In the genomic region with DNA sequence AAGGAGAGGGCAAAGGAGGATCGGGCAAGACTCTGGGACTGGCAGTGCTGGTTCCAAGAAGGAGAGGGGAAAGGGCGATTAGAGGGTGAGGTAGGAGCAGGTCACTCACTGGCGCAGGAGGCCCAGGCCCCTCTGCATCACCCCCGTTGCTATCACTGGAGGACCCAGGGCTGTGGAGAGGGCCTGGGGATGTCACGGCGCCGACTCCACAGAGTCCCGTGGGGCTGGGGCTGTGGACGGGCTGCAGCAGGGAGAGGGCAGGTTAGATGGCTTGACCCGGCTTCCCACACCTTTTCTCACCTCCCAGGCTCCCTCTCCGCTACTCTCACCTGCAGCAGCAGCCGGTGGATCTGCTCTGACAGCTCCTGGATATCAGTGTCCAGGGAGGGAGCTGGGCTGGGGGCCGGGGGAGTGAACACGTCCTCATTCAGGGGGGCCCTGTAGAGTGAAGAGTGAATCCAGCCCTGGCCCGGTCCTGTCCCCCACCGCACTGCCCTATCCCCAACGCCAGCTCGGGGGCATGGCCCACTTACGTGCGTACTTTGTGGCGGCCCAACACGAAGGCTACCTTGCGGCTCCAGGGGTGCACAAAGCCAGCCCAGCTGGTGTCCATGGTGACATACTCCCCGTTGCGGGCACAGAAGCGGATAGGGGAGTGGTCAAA, we compare ENCODE assay signal across 18 cellular contexts. TPM values are rescaled to one million over a fixed set of nuclear protein-coding genes. Genes with fewer than 3 reads are reported as not detected.
A peak's percentile ranks its signal among the peaks of the same experiment; 100 is the strongest.
DNase-seq lines count a peak whose midpoint lies in the region; ATAC-seq and TF ChIP-seq lines count a peak whose summit lies in the region.
"Had no signal": no experiment of that assay in that cellular context is flagged by ENCODE, and none has a peak within 500 bp of the region (broad histone marks: within the 10 kb centered on the region; RNA-seq: fewer than 3 reads in every experiment).

No MANE protein-coding gene starts in this region.

- peaks cover 34% of the 10 kb centered on the region for H3K36me3 Mint-ChIP-seq in CD4-positive, CD25-positive, alpha-beta regulatory T cell
- H3K36me3 Mint-ChIP-seq in endodermal cell (ENCODE audit: low read depth), result peaks cover 48% of the 10 kb centered on the region

- no peak overlapping the region for H3K27ac ChIP-seq in CD4-positive, CD25-positive, alpha-beta regulatory T cell (ENCODE audit: insufficient read depth, low read length, poor library complexity, severe bottlenecking)
- H3K27ac ChIP-seq in endodermal cell (ENCODE audit: low read depth, low read length), result no peak overlapping the region
- peak overlapping the region; percentile 7 to 44 for H3K27ac ChIP-seq in prostate gland
- no peak overlapping the region for H3K27ac ChIP-seq in A673 (ENCODE audit: low read depth, low read length, poor library complexity, severe bottlenecking)

- peak overlapping the region in 3 of 4 donors; percentile 28 to 85 (median 77) for H3K4me3 Mint-ChIP-seq in CD4-positive, CD25-positive, alpha-beta regulatory T cell
- no peak overlapping the region for H3K4me3 Mint-ChIP-seq in endodermal cell
- H3K4me3 Mint-ChIP-seq: T-helper 1 cell treated with Interleukin-12 subunit alpha and Interleukin-12 subunit beta and Interleukin-4 antibody, amounts not matched to agents 30 μg/mL and 1 μg/mL, for 36 hours had no signal

- TF ChIP-seq POLR2A in prostate gland (IDR thresholded peaks at IDR 0.05), result no peak

- TF ChIP-seq CTCF in endodermal cell (conservative IDR thresholded peaks at IDR 0.05), result no peak
- TF ChIP-seq CTCF in prostate gland (IDR thresholded peaks at IDR 0.05), result no peak
- no peak for TF ChIP-seq CTCF in A673 (conservative IDR thresholded peaks at IDR 0.05; ENCODE audit: low read depth, low read length)

- H3K9me3 Mint-ChIP-seq in CD4-positive, CD25-positive, alpha-beta regulatory T cell, result peaks cover 0 to 3% (median 0%) of the 10 kb centered on the region in 7 donors
- H3K9me3 Mint-ChIP-seq in endodermal cell, result no peaks in the 10 kb centered on the region
- H3K9me3 Mint-ChIP-seq: T-helper 1 cell treated with Interleukin-12 subunit alpha and Interleukin-12 subunit beta and Interleukin-4 antibody, amounts not matched to agents 30 μg/mL and 1 μg/mL, for 36 hours had no signal

- WGBS in endodermal cell (ENCODE audit: insufficient coverage in 1 of 2, insufficient read length in 1 of 2), 2 experiments, result 93% methylated on average over 12 to 25 of the region's 26 CpGs
- WGBS in prostate gland, result 90% methylated on average over 26 of the region's 26 CpGs

- H3K9ac ChIP-seq in endodermal cell (ENCODE audit: extremely low read depth, low read length, poor library complexity, severe bottlenecking), result no peak overlapping the region

- H3K9me3 ChIP-seq in CD4-positive, CD25-positive, alpha-beta regulatory T cell (ENCODE audit: control insufficient read depth in 2 of 2, low read length in 2 of 2), result no peaks in the 10 kb centered on the region
- no peaks in the 10 kb centered on the region for H3K9me3 ChIP-seq in endodermal cell (ENCODE audit: control insufficient read depth, low read length)
- no peaks in the 10 kb centered on the region for H3K9me3 ChIP-seq in prostate gland
- H3K9me3 ChIP-seq in A673 (ENCODE audit: low read depth, low read length, poor library complexity, severe bottlenecking), result no peaks in the 10 kb centered on the region
- H3K9me3 ChIP-seq: BE2C had no signal

- POLR2A ChIA-PET in A673 (lab: Charles Lee; ENCODE audit: low non-redundant PET), result no interaction called here

- peaks cover 24% of the 10 kb centered on the region for H3K4me1 ChIP-seq in CD4-positive, CD25-positive, alpha-beta regulatory T cell (ENCODE audit: control insufficient read depth, insufficient read depth, low read length, poor library complexity, severe bottlenecking)
- H3K4me1 ChIP-seq in endodermal cell (ENCODE audit: control insufficient read depth, insufficient read depth, low read length) (no peaks in the 10 kb centered on the region), prostate gland (replicated peaks) (peaks cover 5% of the 10 kb centered on the region), A673 (ENCODE audit: insufficient read depth, low read length, poor library complexity, severe bottlenecking) (peaks cover 7% of the 10 kb centered on the region)
- H3K4me1 ChIP-seq: BE2C had no signal

- H3K27ac Mint-ChIP-seq in CD4-positive, CD25-positive, alpha-beta regulatory T cell, result peak overlapping the region in 1 of 3 donors; percentile 76
- peak overlapping the region; percentile 21 for H3K27ac Mint-ChIP-seq in endodermal cell
- H3K27ac Mint-ChIP-seq: T-helper 1 cell treated with Interleukin-12 subunit alpha and Interleukin-12 subunit beta and Interleukin-4 antibody, amounts not matched to agents 30 μg/mL and 1 μg/mL, for 36 hours had no signal

- no peak for ATAC-seq in CD4-positive, CD25-positive, alpha-beta regulatory T cell (ENCODE audit: low read depth in 2 of 2)
- ATAC-seq in HG03159 (IDR thresholded peaks at IDR 0.05; ENCODE audit: unreplicated experiment), result no peak

- no TSS peak for BruUV-seq in A673 (replicated peaks; lab: Mats Ljungman, UMichigan)

- DNase-seq in CD4-positive, CD25-positive, alpha-beta regulatory T cell, result no peak
- DNase-seq in H7 (peak; percentile 29), endodermal cell (no peak), prostate gland (ENCODE audit: low spot score) (no peak), A673 (ENCODE audit: low spot score) (no peak), SK-N-DZ (ENCODE audit: low spot score) (no peak)
- no peak for DNase-seq in effector CD8-positive, alpha-beta T cell (lab: John Stamatoyannopoulos, UW)
- DNase-seq: BE2C; kidney glomerular epithelial cell; NCI-H1417 treated with DMSO at 0.1 percent for 48 hours; NCI-H2227 treated with DMSO at 0.1 percent for 48 hours; NK-92 treated with Interleukin-12 subunit alpha and Interleukin-12 subunit beta, amount 100 ng/mL, for 24 hours had no signal

- CTCF ChIA-PET in A673 (lab: Charles Lee), result no interaction called here

- no peaks in the 10 kb centered on the region for H3K27me3 ChIP-seq in CD4-positive, CD25-positive, alpha-beta regulatory T cell (ENCODE audit: control insufficient read depth, insufficient read depth, low read length)
- H3K27me3 ChIP-seq in H7 (ENCODE audit: control insufficient read depth, insufficient read depth, low read length), result no peaks in the 10 kb centered on the region
- no peaks in the 10 kb centered on the region for H3K27me3 ChIP-seq in endodermal cell (ENCODE audit: control insufficient read depth, insufficient read depth, low read length, poor library complexity, severe bottlenecking)
- no peaks in the 10 kb centered on the region for H3K27me3 ChIP-seq in prostate gland (replicated peaks; ENCODE audit: insufficient read depth)
- H3K27me3 ChIP-seq in A673 (replicated peaks; ENCODE audit: insufficient read depth, low read depth, low read length, poor library complexity), result no peaks in the 10 kb centered on the region
- H3K27me3 ChIP-seq: BE2C had no signal

- peaks cover 64% of the 10 kb centered on the region for H3K36me3 ChIP-seq in CD4-positive, CD25-positive, alpha-beta regulatory T cell (ENCODE audit: control insufficient read depth, insufficient read depth, low read length)
- H3K36me3 ChIP-seq in H7 (replicated peaks; ENCODE audit: control insufficient read depth, insufficient read depth, low read length) (peaks cover 27% of the 10 kb centered on the region), endodermal cell (ENCODE audit: control insufficient read depth, insufficient read depth, low read length) (peaks cover 60% of the 10 kb centered on the region), prostate gland (peaks cover 71 to 85% of the 10 kb centered on the region in 2 donors), A673 (ENCODE audit: insufficient read depth, low read length, poor library complexity, severe bottlenecking) (peaks cover 68% of the 10 kb centered on the region)

- no peak overlapping the region for H3K4me3 ChIP-seq in CD4-positive, CD25-positive, alpha-beta regulatory T cell (ENCODE audit: low read depth, low read length)
- H3K4me3 ChIP-seq in H7 (ENCODE audit: insufficient read depth, low read depth, low read length), result no peak overlapping the region
- no peak overlapping the region for H3K4me3 ChIP-seq in endodermal cell (ENCODE audit: low read length)
- no peak overlapping the region for H3K4me3 ChIP-seq in prostate gland
- H3K4me3 ChIP-seq in A673 (ENCODE audit: low read depth, low read length, poor library complexity, severe bottlenecking), result no peak overlapping the region

- H3K27me3 Mint-ChIP-seq in CD4-positive, CD25-positive, alpha-beta regulatory T cell, result peaks cover 19% of the 10 kb centered on the region
- H3K27me3 Mint-ChIP-seq in endodermal cell (ENCODE audit: insufficient read depth), result no peaks in the 10 kb centered on the region

- H3K4me1 Mint-ChIP-seq in CD4-positive, CD25-positive, alpha-beta regulatory T cell, result peaks cover 0 to 32% (median 4%) of the 10 kb centered on the region in 4 donors
- H3K4me1 Mint-ChIP-seq in endodermal cell, result peaks cover 4% of the 10 kb centered on the region

- intact Hi-C loops in prostate gland (cut with DNase I) (no loop called here), A673 (cut with micrococcal nuclease; ENCODE audit: unreplicated experiment) (no loop called here)

RNA-seq across cellular contexts. Expression of gene PER1, which starts 4.9 kb away (rescaled TPM):
- total RNA-seq in CD4-positive, CD25-positive, alpha-beta regulatory T cell, result 1,740 TPM
- 1 to 10 TPM; 4.8 to 7.7 (median 6.2) TPM for polyA plus RNA-seq in CD4-positive, CD25-positive, alpha-beta regulatory T cell
- total RNA-seq in H7 (2014; rRNA removed; shearing (Covaris generic)), result 19.2 and 32.4 TPM in 2 replicates
- total RNA-seq in endodermal cell, result 10 to 100 TPM; 38.3 to 53.7 TPM
- 24.2 TPM for polyA plus RNA-seq in endodermal cell (2013, experiment 1 of 2)
- polyA plus RNA-seq in endodermal cell (2013, experiment 2 of 2), result 19.0 TPM
- total RNA-seq in prostate gland, result 100 to 1,000 TPM; 119 to 142 TPM
- 47.1 and 50.0 TPM in 2 replicates for total RNA-seq in A673 (2021)
- polyA plus RNA-seq in SK-N-DZ (2014; cell fraction: cytosol; rRNA removed), result 8.1 and 24.4 TPM in 2 replicates
- polyA plus RNA-seq in SK-N-DZ (2014; cell fraction: nucleus; rRNA removed), result 10.2 and 34.8 TPM in 2 replicates

RNA-seq across cellular contexts. Expression of gene VAMP2, which starts 15.5 kb away (rescaled TPM):
- 205 TPM for total RNA-seq in CD4-positive, CD25-positive, alpha-beta regulatory T cell
- polyA plus RNA-seq in CD4-positive, CD25-positive, alpha-beta regulatory T cell, result 10 to 100 TPM; 42.7 to 60.4 (median 59.3) TPM
- total RNA-seq in H7 (2014; rRNA removed; shearing (Covaris generic)), result 7.3 and 10.5 TPM in 2 replicates
- 10 to 100 TPM; 32.1 to 32.2 TPM for total RNA-seq in endodermal cell
- 57.3 TPM for polyA plus RNA-seq in endodermal cell (2013, experiment 1 of 2)
- 46.3 TPM for polyA plus RNA-seq in endodermal cell (2013, experiment 2 of 2)
- 10 to 100 TPM; 34.2 to 65.2 TPM for total RNA-seq in prostate gland
- total RNA-seq in A673 (2021), result 41.3 and 51.0 TPM in 2 replicates
- polyA plus RNA-seq in SK-N-DZ (2014; cell fraction: cytosol; rRNA removed), result 20.2 and 21.1 TPM in 2 replicates
- polyA plus RNA-seq in SK-N-DZ (2014; cell fraction: nucleus; rRNA removed), result 33.0 and 65.8 TPM in 2 replicates

RNA-seq across cellular contexts. Expression of gene HES7, which starts 23.4 kb away (rescaled TPM):
- not detected for total RNA-seq in CD4-positive, CD25-positive, alpha-beta regulatory T cell
- not detected for polyA plus RNA-seq in CD4-positive, CD25-positive, alpha-beta regulatory T cell
- total RNA-seq in H7 (2014; rRNA removed; shearing (Covaris generic)), result 1.3 and 2.1 TPM in 2 replicates
- total RNA-seq in endodermal cell (1 to 10 TPM in 1 of 2 donors, under 1 TPM in 1; 0.40 to 2.2 TPM), prostate gland (under 1 TPM in 1 of 2 donors, not detected in 1; 0.34 TPM), A673 (2021) (1.7 and 3.9 TPM in 2 replicates)
- 0.89 TPM for polyA plus RNA-seq in endodermal cell (2013, experiment 1 of 2)
- polyA plus RNA-seq in endodermal cell (2013, experiment 2 of 2), result 0.87 TPM
- 2.8 and 5.1 TPM in 2 replicates for polyA plus RNA-seq in SK-N-DZ (2014; cell fraction: cytosol; rRNA removed)
- polyA plus RNA-seq in SK-N-DZ (2014; cell fraction: nucleus; rRNA removed), result 3.8 and 5.2 TPM in 2 replicates

RNA-seq across cellular contexts. Expression of gene TMEM107, which starts 28.9 kb away (rescaled TPM):
- 27.3 TPM for total RNA-seq in CD4-positive, CD25-positive, alpha-beta regulatory T cell
- 10 to 100 TPM; 20.6 to 38.9 (median 29.9) TPM for polyA plus RNA-seq in CD4-positive, CD25-positive, alpha-beta regulatory T cell
- total RNA-seq in H7 (2014; rRNA removed; shearing (Covaris generic)), result 27.7 and 40.7 TPM in 2 replicates
- total RNA-seq in endodermal cell, result 10 to 100 TPM; 26.2 to 27.7 TPM
- polyA plus RNA-seq in endodermal cell (2013, experiment 1 of 2), result 79.3 TPM
- polyA plus RNA-seq in endodermal cell (2013, experiment 2 of 2), result 69.1 TPM
- 10 to 100 TPM in 1 of 2 donors, 1 to 10 TPM in 1; 8.6 to 13.9 TPM for total RNA-seq in prostate gland
- total RNA-seq in A673 (2021), result 19.4 and 25.3 TPM in 2 replicates
- polyA plus RNA-seq in SK-N-DZ (2014; cell fraction: cytosol; rRNA removed), result 32.7 and 35.3 TPM in 2 replicates
- 42.2 and 44.9 TPM in 2 replicates for polyA plus RNA-seq in SK-N-DZ (2014; cell fraction: nucleus; rRNA removed)

RNA-seq across cellular contexts. Expression of gene ALOXE3, which starts 29.0 kb away (rescaled TPM):
- total RNA-seq in CD4-positive, CD25-positive, alpha-beta regulatory T cell, result 0.15 TPM
- under 1 TPM in 3 of 4 donors, not detected in 1; 0.18 to 0.51 (median 0.42) TPM for polyA plus RNA-seq in CD4-positive, CD25-positive, alpha-beta regulatory T cell
- not detected in 2 replicates for total RNA-seq in H7 (2014; rRNA removed; shearing (Covaris generic))
- total RNA-seq in endodermal cell (under 1 TPM; 0.13 to 0.49 TPM), prostate gland (1 to 10 TPM in 1 of 2 donors, not detected in 1; 2.4 TPM), A673 (2021) (not detected in 2 replicates)
- polyA plus RNA-seq in endodermal cell (2013, experiment 1 of 2), result not detected
- not detected for polyA plus RNA-seq in endodermal cell (2013, experiment 2 of 2)
- not detected in 2 replicates for polyA plus RNA-seq in SK-N-DZ (2014; cell fraction: cytosol; rRNA removed)
- not detected in 2 replicates for polyA plus RNA-seq in SK-N-DZ (2014; cell fraction: nucleus; rRNA removed)
- total RNA-seq: epithelial cell of proximal tubule, HT-29, LHCN-M2, pulmonary artery endothelial cell had no signal

Comparison
In these comparisons a context has a peak if more than half of its experiments do, and no peak if none do; other contexts are left out.
1. H3K27ac ChIP-seq: peak in prostate gland (2 of 2); none in CD4-positive, CD25-positive, alpha-beta regulatory T cell (single experiment), endodermal cell (single experiment) and A673 (single experiment).
2. RNA of gene PER1, which starts 4.9 kb away (total RNA-seq): 1,740 TPM in CD4-positive, CD25-positive, alpha-beta regulatory T cell (single experiment); 119 to 142 TPM in prostate gland, 38.3 to 53.7 TPM in endodermal cell, 47.1 to 50.0 TPM in A673 and 19.2 to 32.4 TPM in H7; every median in the first group is over 10 times any median in the second.